In genomic region chr7:129122751-129123516, GRCh38 we compare ENCODE assay signal across 7 cellular contexts. TPM values are rescaled to one million over a fixed set of nuclear protein-coding genes. Genes with fewer than 3 reads are reported as not detected.
A peak's percentile ranks its signal among the peaks of the same experiment; 100 is the strongest.
DNase-seq lines count a peak whose midpoint lies in the region; ATAC-seq and TF ChIP-seq lines count a peak whose summit lies in the region.

No MANE protein-coding gene starts in this region.

- POLR2A ChIA-PET in CD4-positive, alpha-beta T cell (lab: Charles Lee), result no interaction called here

- H3K36me3 Mint-ChIP-seq in natural killer cell, result no peaks in the 10 kb centered on the region
- H3K36me3 Mint-ChIP-seq in CD4-positive, alpha-beta T cell (ENCODE audit: low read depth), result no peaks in the 10 kb centered on the region

- H3K9me3 ChIP-seq in CD4-positive, alpha-beta T cell (ENCODE audit: control insufficient read depth, low read length), result no peaks in the 10 kb centered on the region

- no peak overlapping the region for H3K27ac ChIP-seq in CD4-positive, alpha-beta T cell (ENCODE audit: low read depth, low read length)

- CTCF ChIA-PET in CD4-positive, alpha-beta T cell (lab: Charles Lee), result no interaction called here

- ATAC-seq in GM19324 (IDR thresholded peaks at IDR 0.05; ENCODE audit: low FRiP score, unreplicated experiment), result peak; percentile 62
- peak; percentile 55 for ATAC-seq in HG02943 (IDR thresholded peaks at IDR 0.05; ENCODE audit: low read depth, unreplicated experiment)
- peak in 2 of 3 donors; percentile 29 to 46 for ATAC-seq in natural killer cell
- no peak for ATAC-seq in CD4-positive, alpha-beta T cell (ENCODE audit: poor library complexity)

- H3K27me3 ChIP-seq in CD4-positive, alpha-beta T cell (ENCODE audit: control insufficient read depth, insufficient read depth, low read length), result no peaks in the 10 kb centered on the region

- no peaks in the 10 kb centered on the region for H3K9me3 Mint-ChIP-seq in natural killer cell
- peaks cover 6% of the 10 kb centered on the region for H3K9me3 Mint-ChIP-seq in CD4-positive, alpha-beta T cell

- peaks cover 6 to 14% of the 10 kb centered on the region in 2 donors for H3K27me3 Mint-ChIP-seq in natural killer cell (ENCODE audit: low read depth in 2 of 2)
- peaks cover 4% of the 10 kb centered on the region for H3K27me3 Mint-ChIP-seq in CD4-positive, alpha-beta T cell

- intact Hi-C loops in natural killer cell (cut with micrococcal nuclease), result no loop called here
- intact Hi-C loops in CD4-positive, alpha-beta T cell (cut with DNase I, micrococcal nuclease), result no loop called here

- no peak overlapping the region for H3K27ac Mint-ChIP-seq in natural killer cell
- H3K27ac Mint-ChIP-seq in CD4-positive, alpha-beta T cell, result no peak overlapping the region

- H3K4me1 Mint-ChIP-seq in natural killer cell, result no peaks in the 10 kb centered on the region
- no peaks in the 10 kb centered on the region for H3K4me1 Mint-ChIP-seq in CD4-positive, alpha-beta T cell (ENCODE audit: low read depth)

- H3K4me3 Mint-ChIP-seq in natural killer cell, result no peak overlapping the region
- H3K4me3 Mint-ChIP-seq in CD4-positive, alpha-beta T cell, result no peak overlapping the region

- DNase-seq in SIG-M5 treated with dmso at 0.1 percent for 504 hours (lab: John Stamatoyannopoulos, UW; ENCODE audit: unreplicated experiment) (peak; percentile 63), natural killer cell (no peak), GF-D8 (lab: John Stamatoyannopoulos, UW) (no peak), NCI-H1930 (lab: John Stamatoyannopoulos, UW) (no peak)
- DNase-seq in CD4-positive, alpha-beta T cell, result no peak

- TF ChIP-seq CTCF in natural killer cell (IDR thresholded peaks at IDR 0.05), result no peak
- no peak for TF ChIP-seq CTCF in CD4-positive, alpha-beta T cell (IDR thresholded peaks at IDR 0.05)

RNA-seq across cellular contexts. Expression of gene TSPAN33, which starts 21.6 kb away (rescaled TPM):
- total RNA-seq in natural killer cell, result 1 to 10 TPM; 4.0 to 7.2 (median 5.1) TPM
- total RNA-seq in CD4-positive, alpha-beta T cell, result 1 to 10 TPM; 3.6 to 4.1 TPM
